10 cellular contexts compared by ENCODE assay signal in genomic region chr6:24935323-24935722, GRCh38. TPM values are rescaled to one million over a fixed set of nuclear protein-coding genes. Genes with fewer than 3 reads are reported as not detected.
DNase-seq lines count a peak whose midpoint lies in the region; ATAC-seq and TF ChIP-seq lines count a peak whose summit lies in the region.
"Had no signal": no experiment of that assay in that cellular context is flagged by ENCODE, and none has a peak within 500 bp of the region (broad histone marks: within the 10 kb centered on the region; RNA-seq: fewer than 3 reads in every experiment).

No MANE protein-coding gene starts in this region.

- peaks cover 74% of the 10 kb centered on the region for H3K36me3 Mint-ChIP-seq in CD4-positive, alpha-beta T cell (ENCODE audit: low read depth)
- peaks cover 2% of the 10 kb centered on the region for H3K36me3 Mint-ChIP-seq in activated T-helper 2 cell treated with anti-CD3 and anti-CD28 coated beads, Interferon-gamma antibody, Interleukin-2, Interleukin-4, amounts not matched to agents 10 μg/mL and 5 μg/mL and 100 μg/mL, durations not matched to agents 14 hours and 24 hours and 36 hours (ENCODE audit: low read depth)
- H3K36me3 Mint-ChIP-seq in naive B cell, result peaks cover 40 to 41% of the 10 kb centered on the region in 2 donors

- no peaks in the 10 kb centered on the region for H3K27me3 ChIP-seq in CD4-positive, alpha-beta T cell (ENCODE audit: control insufficient read depth, insufficient read depth, low read length)
- H3K27me3 ChIP-seq in GM23248 (replicated peaks; ENCODE audit: insufficient read depth), result no peaks in the 10 kb centered on the region
- H3K27me3 ChIP-seq in brain microvascular endothelial cell (replicated peaks), result no peaks in the 10 kb centered on the region

- 84 to 95% methylated on average over 1 to 2 of the region's 2 CpGs for WGBS in GM23248 (ENCODE audit: low coverage in 1 of 2, low lambda C conversion rate in 2 of 2, missing lambda C conversion rate in 2 of 2), 2 experiments

- H2AFZ ChIP-seq in GM23248, result no peak overlapping the region

- no peaks in the 10 kb centered on the region for H3K36me3 ChIP-seq in HEK293 (ENCODE audit: control insufficient read depth in 2 of 2, insufficient read depth in 1 of 2, low read length in 2 of 2)
- H3K36me3 ChIP-seq in GM23248 (ENCODE audit: low read depth), result no peaks in the 10 kb centered on the region
- no peaks in the 10 kb centered on the region for H3K36me3 ChIP-seq in brain microvascular endothelial cell (replicated peaks)

- ATAC-seq in CD4-positive, alpha-beta T cell (ENCODE audit: poor library complexity), result no peak
- no peak for ATAC-seq in naive B cell (ENCODE audit: low read depth in 2 of 2)

- no peaks in the 10 kb centered on the region for H3K79me2 ChIP-seq in GM23248 (ENCODE audit: insufficient read depth)

- no peak overlapping the region for H3K4me2 ChIP-seq in GM23248 (ENCODE audit: unreplicated experiment)

- no peaks in the 10 kb centered on the region for H3K9me2 ChIP-seq in GM23248 (ENCODE audit: insufficient read depth)

- peak overlapping the region; percentile 97 for H3K4me3 Mint-ChIP-seq in CD4-positive, alpha-beta T cell
- H3K4me3 Mint-ChIP-seq in activated T-helper 2 cell treated with anti-CD3 and anti-CD28 coated beads, Interferon-gamma antibody, Interleukin-2, Interleukin-4, amounts not matched to agents 10 μg/mL and 5 μg/mL and 100 μg/mL, durations not matched to agents 14 hours and 24 hours and 36 hours (ENCODE audit: low read depth), result peak overlapping the region; percentile 89
- H3K4me3 Mint-ChIP-seq in naive B cell, result peak overlapping the region; percentile 93 to 100 (median 100)

- no peak for DNase-seq in CD4-positive, alpha-beta T cell
- DNase-seq in activated T-helper 2 cell treated with anti-CD3 and anti-CD28 coated beads, Interferon-gamma antibody, Interleukin-2, Interleukin-4, amounts not matched to agents 10 μg/mL and 5 μg/mL and 100 μg/mL, durations not matched to agents 14 hours and 24 hours and 36 hours (ENCODE audit: low spot score), result no peak
- no peak for DNase-seq in naive B cell
- DNase-seq in HPDE6-E6E7 (ENCODE audit: extremely low spot score), result no peak
- DNase-seq in GM23248, result no peak
- DNase-seq in DMS 273 treated with DMSO at 0.1 percent for 48 hours (lab: John Stamatoyannopoulos, UW), result no peak
- no peak for DNase-seq in brain microvascular endothelial cell
- DNase-seq: dorsolateral prefrontal cortex had no signal

- in situ Hi-C loops in GM23248 (cut with MboI) (no loop called here), brain microvascular endothelial cell (cut with HindIII; ENCODE audit: low pct_ligation_motif_present, low sequenced_read_pairs) (no loop called here)

- no peak for TF ChIP-seq CTCF in CD4-positive, alpha-beta T cell (IDR thresholded peaks at IDR 0.05)
- TF ChIP-seq CTCF in HEK293 (tag by site-specific recombination; IDR thresholded peaks at IDR 0.05) (no peak), brain microvascular endothelial cell (IDR thresholded peaks at IDR 0.05; ENCODE audit: low read depth, low read length, missing control alignments) (no peak)

- CTCF ChIA-PET in CD4-positive, alpha-beta T cell (lab: Charles Lee), result interaction anchor here (0.6 to 8.0 kb wide), 17 partner anchors 9 to 92 kb away, joined by 3 to 180 read pairs (median 6); no protein-coding TSS in a partner anchor
- CTCF ChIA-PET in HEK293 (lab: Yijun Ruan, JAX), result interaction anchor here (1.6 to 5.4 kb wide), 7 partner anchors 10 to 56 kb away, joined by 4 to 63 read pairs (median 16); no protein-coding TSS in a partner anchor

- intact Hi-C loops in CD4-positive, alpha-beta T cell (cut with DNase I, micrococcal nuclease), result loop anchor here (2.0 to 5.0 kb wide), 4 partner anchors 25 to 79 kb away; no protein-coding TSS in a partner anchor
- intact Hi-C loops in activated T-helper 2 cell treated with anti-CD3 and anti-CD28 coated beads, Interferon-gamma antibody, Interleukin-2, Interleukin-4, amounts not matched to agents 10 μg/mL and 5 μg/mL and 100 μg/mL, durations not matched to agents 14 hours and 24 hours and 36 hours (cut with micrococcal nuclease), result loop anchor here (10.0 kb wide), 1 partner anchor 239 kb away; no protein-coding TSS in a partner anchor

- no peak overlapping the region for H3K9ac ChIP-seq in GM23248

- H3K27me3 Mint-ChIP-seq in CD4-positive, alpha-beta T cell, result no peaks in the 10 kb centered on the region
- H3K27me3 Mint-ChIP-seq in activated T-helper 2 cell treated with anti-CD3 and anti-CD28 coated beads, Interferon-gamma antibody, Interleukin-2, Interleukin-4, amounts not matched to agents 10 μg/mL and 5 μg/mL and 100 μg/mL, durations not matched to agents 14 hours and 24 hours and 36 hours (ENCODE audit: low read depth), result no peaks in the 10 kb centered on the region
- no peaks in the 10 kb centered on the region for H3K27me3 Mint-ChIP-seq in naive B cell

- H3K27ac ChIP-seq in CD4-positive, alpha-beta T cell (ENCODE audit: low read depth, low read length), result peak overlapping the region; percentile 89
- no peak overlapping the region for H3K27ac ChIP-seq in HEK293 (ENCODE audit: extremely low read depth, low read depth, low read length)
- no peak overlapping the region for H3K27ac ChIP-seq in GM23248
- no peak overlapping the region for H3K27ac ChIP-seq in brain microvascular endothelial cell

- peak overlapping the region; percentile 97 for H3K27ac Mint-ChIP-seq in CD4-positive, alpha-beta T cell
- peak overlapping the region; percentile 94 for H3K27ac Mint-ChIP-seq in activated T-helper 2 cell treated with anti-CD3 and anti-CD28 coated beads, Interferon-gamma antibody, Interleukin-2, Interleukin-4, amounts not matched to agents 10 μg/mL and 5 μg/mL and 100 μg/mL, durations not matched to agents 14 hours and 24 hours and 36 hours
- H3K27ac Mint-ChIP-seq in naive B cell, result peak overlapping the region; percentile 94 to 99 (median 97)

- no peaks in the 10 kb centered on the region for H4K20me1 ChIP-seq in GM23248 (ENCODE audit: insufficient read depth)

- peaks cover 67% of the 10 kb centered on the region for H3K4me1 Mint-ChIP-seq in CD4-positive, alpha-beta T cell (ENCODE audit: low read depth)
- H3K4me1 Mint-ChIP-seq in activated T-helper 2 cell treated with anti-CD3 and anti-CD28 coated beads, Interferon-gamma antibody, Interleukin-2, Interleukin-4, amounts not matched to agents 10 μg/mL and 5 μg/mL and 100 μg/mL, durations not matched to agents 14 hours and 24 hours and 36 hours (ENCODE audit: low read depth), result peaks cover 90% of the 10 kb centered on the region
- peaks cover 56 to 70% (median 69%) of the 10 kb centered on the region in 3 donors for H3K4me1 Mint-ChIP-seq in naive B cell

- POLR2A ChIA-PET in CD4-positive, alpha-beta T cell (lab: Charles Lee), result interaction anchor here (0.9 to 19.0 kb wide), 30 partner anchors 8 to 1221 kb away, joined by 3 to 1043 read pairs (median 8); a partner anchor contains a TSS
- POLR2A ChIA-PET in HEK293 (lab: Yijun Ruan, JAX), result interaction anchor here (0.6 kb wide), 1 partner anchor 21 kb away, joined by 5 read pairs; no protein-coding TSS in a partner anchor

- H3K4me1 ChIP-seq in HEK293 (ENCODE audit: control insufficient read depth, insufficient read depth, low read length), result no peaks in the 10 kb centered on the region
- peaks cover 18% of the 10 kb centered on the region for H3K4me1 ChIP-seq in GM23248 (ENCODE audit: insufficient read depth)

- no peaks in the 10 kb centered on the region for H3K9me3 ChIP-seq in CD4-positive, alpha-beta T cell (ENCODE audit: control insufficient read depth, low read length)
- H3K9me3 ChIP-seq in HEK293 (ENCODE audit: control insufficient read depth, insufficient read depth, low read depth, low read length), result no peaks in the 10 kb centered on the region
- no peaks in the 10 kb centered on the region for H3K9me3 ChIP-seq in GM23248 (ENCODE audit: low read depth)

- H3K4me3 ChIP-seq in HEK293 (ENCODE audit: low read depth, low read length), result no peak overlapping the region
- H3K4me3 ChIP-seq in GM23248, result no peak overlapping the region
- H3K4me3 ChIP-seq in brain microvascular endothelial cell (ENCODE audit: low read depth, low read length), result no peak overlapping the region
- H3K4me3 ChIP-seq: dorsolateral prefrontal cortex had no signal

- H3K9me3 Mint-ChIP-seq in CD4-positive, alpha-beta T cell, result no peaks in the 10 kb centered on the region
- H3K9me3 Mint-ChIP-seq in activated T-helper 2 cell treated with anti-CD3 and anti-CD28 coated beads, Interferon-gamma antibody, Interleukin-2, Interleukin-4, amounts not matched to agents 10 μg/mL and 5 μg/mL and 100 μg/mL, durations not matched to agents 14 hours and 24 hours and 36 hours, result no peaks in the 10 kb centered on the region
- H3K9me3 Mint-ChIP-seq in naive B cell, result no peaks in the 10 kb centered on the region

- peaks cover 9% of the 10 kb centered on the region for H3F3A ChIP-seq in GM23248 (ENCODE audit: insufficient read depth)

TF ChIP-seq in HEK293, 187 proteins besides CTCF, POLR2A, EP300 and RAD21:
- TF ChIP-seq ZNF596 (tag by site-specific recombination; IDR thresholded peaks at IDR 0.05) (0 out of 2 replicates have a peak, but pooled peaks have one; percentile 21), ZNF514 (tag by site-specific recombination; IDR thresholded peaks at IDR 0.05) (no peak)

RNA-seq across cellular contexts. Expression of gene RIPOR2, which starts 0.4 kb away (rescaled TPM):
- total RNA-seq in CD4-positive, alpha-beta T cell, result 100 to 1,000 TPM; 123 to 129 TPM
- total RNA-seq in activated T-helper 2 cell treated with anti-CD3 and anti-CD28 coated beads, Interferon-gamma antibody, Interleukin-2, Interleukin-4, amounts not matched to agents 10 μg/mL and 5 μg/mL and 100 μg/mL, durations not matched to agents 14 hours and 24 hours and 36 hours, result 8.5 and 9.4 TPM in 2 replicates
- polyA plus RNA-seq in naive B cell (ENCODE audit: low read depth in 6 of 6) (100 to 1,000 TPM; 464 to 666 (median 484) TPM), GM23248 (2016; fragmentation: Nextera tagmentation; extraction: Ambion mirVana) (3.0 and 3.3 TPM in 2 replicates)
- total RNA-seq in GM23248 (2014; rRNA removed; shearing (Covaris generic)), result 2.7 and 3.2 TPM in 2 replicates
- total RNA-seq: glomerular endothelial cell had no signal

Comparison
In these comparisons a context has a peak if more than half of its experiments do, and no peak if none do; other contexts are left out.
1. RNA of gene RIPOR2, which starts 0.4 kb away (total RNA-seq): 123 to 129 TPM in CD4-positive, alpha-beta T cell; 8.5 to 9.4 TPM in activated T-helper 2 cell treated with anti-CD3 and anti-CD28 coated beads, Interferon-gamma antibody, Interleukin-2, Interleukin-4, amounts not matched to agents 10 μg/mL and 5 μg/mL and 100 μg/mL, durations not matched to agents 14 hours and 24 hours and 36 hours and 2.7 to 3.2 TPM in GM23248; every median in the first group is over 10 times any median in the second.
2. Peak in every context shown above with its lines, with median percentiles within 50 percentile points of each other: H3K27ac Mint-ChIP-seq and H3K4me3 Mint-ChIP-seq.